In genomic region chr6:42088101-42088591, GRCh38 we compare ENCODE assay signal across 1 cellular context.
TF ChIP-seq lines count a peak whose summit lies in the region.

No MANE protein-coding gene starts in this region.

TF ChIP-seq in K562, 482 proteins besides CTCF, POLR2A, EP300 and RAD21 (continued from another document and continues in another):
- TF ChIP-seq ZBTB26 (CRISPR knock-in tag; IDR thresholded peaks at IDR 0.05) (no peak), ZNF143 (CRISPR knock-in tag; IDR thresholded peaks at IDR 0.05) (no peak), ZNF707 (CRISPR knock-in tag; conservative IDR thresholded peaks at IDR 0.05) (no peak), TAL1 (IDR thresholded peaks at IDR 0.05) (no peak), HMGXB4 (CRISPR knock-in tag; IDR thresholded peaks at IDR 0.05) (no peak), CTBP1 (IDR thresholded peaks at IDR 0.05; ENCODE audit: borderline replicate concordance) (peak; percentile 23; the same call in 1 of the 2 replicates), ESRRA (IDR thresholded peaks at IDR 0.05; ENCODE audit: borderline replicate concordance, low read depth) (0 out of 2 replicates have a peak, but pooled peaks have one; percentile 4), CUX1 (CRISPR knock-in tag; IDR thresholded peaks at IDR 0.05) (no peak), CBFA2T3 (IDR thresholded peaks at IDR 0.05) (0 out of 2 replicates have a peak, but pooled peaks have one; percentile 2), SLC30A9 (CRISPR knock-in tag; IDR thresholded peaks at IDR 0.05) (no peak), RBM22 (IDR thresholded peaks at IDR 0.05; ENCODE audit: low read depth, low read length, poor library complexity, severe bottlenecking) (no peak), CEBPB (tag; IDR thresholded peaks at IDR 0.05) (no peak), ZEB2 (IDR thresholded peaks at IDR 0.05) (no peak), ZNF224 (CRISPR knock-in tag; IDR thresholded peaks at IDR 0.05) (no peak), ATF3 (IDR thresholded peaks at IDR 0.05) (peak; percentile 52; the same call in 1 of the 2 replicates), ATF3 (CRISPR knock-in tag; conservative IDR thresholded peaks at IDR 0.05) (no peak), C11orf30 (IDR thresholded peaks at IDR 0.05; ENCODE audit: low read depth) (no peak), RB1 (IDR thresholded peaks at IDR 0.05; ENCODE audit: low read depth) (no peak), MLLT1 (IDR thresholded peaks at IDR 0.05) (no peak), ATF2 (CRISPR knock-in tag; IDR thresholded peaks at IDR 0.05) (no peak), SIN3A (IDR thresholded peaks at IDR 0.05; ENCODE audit: borderline replicate concordance in 2 of 2, control insufficient read depth in 1 of 2, low read depth in 2 of 2, low read length in 2 of 2) (no peak), GABPA (tag; conservative IDR thresholded peaks at IDR 0.05; ENCODE audit: low read depth) (no peak), ZNF436 (CRISPR knock-in tag; IDR thresholded peaks at IDR 0.05) (no peak), GATAD2B (IDR thresholded peaks at IDR 0.05; ENCODE audit: borderline replicate concordance) (no peak), ZNF778 (CRISPR knock-in tag; IDR thresholded peaks at IDR 0.05) (no peak), ZNF512 (tag; IDR thresholded peaks at IDR 0.05) (no peak), CREM (IDR thresholded peaks at IDR 0.05; ENCODE audit: low read depth) (0 out of 2 replicates have a peak, but pooled peaks have one; percentile 15), KLF1 (tag; IDR thresholded peaks at IDR 0.05) (no peak), DPF2 (IDR thresholded peaks at IDR 0.05) (no peak), TBP (optimal IDR thresholded peaks at IDR 0.05; ENCODE audit: low read depth, low read length) (no peak), SMARCA4 (IDR thresholded peaks at IDR 0.05) (0 out of 2 replicates have a peak, but pooled peaks have one; percentile 18), ZNF384 (IDR thresholded peaks at IDR 0.05; ENCODE audit: low read depth, low read length) (0 out of 2 replicates have a peak, but pooled peaks have one; percentile 16), NFIC (IDR thresholded peaks at IDR 0.05) (no peak), ZNF764 (CRISPR knock-in tag; IDR thresholded peaks at IDR 0.05; ENCODE audit: low read depth) (no peak), PCBP2 (IDR thresholded peaks at IDR 0.05; ENCODE audit: low read depth, low read length, poor library complexity, severe bottlenecking) (no peak), SAFB2 (IDR thresholded peaks at IDR 0.05; ENCODE audit: borderline replicate concordance, low read depth, low read length, severe bottlenecking) (no peak), FOS (IDR thresholded peaks at IDR 0.05; ENCODE audit: extremely low read depth, insufficient read length) (no peak), PURB (CRISPR knock-in tag; IDR thresholded peaks at IDR 0.05; ENCODE audit: low read depth) (no peak), SNAPC5 (CRISPR knock-in tag; IDR thresholded peaks at IDR 0.05) (no peak), RBM25 (IDR thresholded peaks at IDR 0.05; ENCODE audit: low read depth, low read length, severe bottlenecking) (no peak), NR1H2 (CRISPR knock-in tag; IDR thresholded peaks at IDR 0.05) (no peak), FUS (optimal IDR thresholded peaks at IDR 0.05; ENCODE audit: low read depth, low read length) (no peak), BHLHE40 (IDR thresholded peaks at IDR 0.05; ENCODE audit: low read length) (no peak), ZNF780A (CRISPR knock-in tag; IDR thresholded peaks at IDR 0.05) (no peak), ZNF644 (tag; IDR thresholded peaks at IDR 0.05; ENCODE audit: low read depth) (no peak), RBFOX2 (IDR thresholded peaks at IDR 0.05; ENCODE audit: low read depth, low read length) (no peak), TFAM (CRISPR knock-in tag; conservative IDR thresholded peaks at IDR 0.05) (no peak), SNIP1 (IDR thresholded peaks at IDR 0.05; ENCODE audit: low read depth) (no peak), ATF6 (CRISPR knock-in tag; IDR thresholded peaks at IDR 0.05) (no peak), HDAC6 (IDR thresholded peaks at IDR 0.05; ENCODE audit: low read depth, low read length) (no peak), NRF1 (conservative IDR thresholded peaks at IDR 0.05 in 1 of 2, IDR thresholded peaks at IDR 0.05 in 1 of 2) (no peak), HLTF (IDR thresholded peaks at IDR 0.05) (no peak), ILK (tag; IDR thresholded peaks at IDR 0.05; ENCODE audit: borderline replicate concordance, low read depth) (no peak), MED1 (CRISPR knock-in tag; IDR thresholded peaks at IDR 0.05; ENCODE audit: borderline replicate concordance) (0 out of 2 replicates have a peak, but pooled peaks have one; percentile 20), NBN (IDR thresholded peaks at IDR 0.05; ENCODE audit: low read depth) (no peak), RBM17 (IDR thresholded peaks at IDR 0.05; ENCODE audit: borderline replicate concordance, low read depth, low read length) (no peak), ZNF655 (CRISPR knock-in tag; IDR thresholded peaks at IDR 0.05) (no peak)
